Comparison of ENCODE assay signal across 8 cellular contexts in the genomic region with DNA sequence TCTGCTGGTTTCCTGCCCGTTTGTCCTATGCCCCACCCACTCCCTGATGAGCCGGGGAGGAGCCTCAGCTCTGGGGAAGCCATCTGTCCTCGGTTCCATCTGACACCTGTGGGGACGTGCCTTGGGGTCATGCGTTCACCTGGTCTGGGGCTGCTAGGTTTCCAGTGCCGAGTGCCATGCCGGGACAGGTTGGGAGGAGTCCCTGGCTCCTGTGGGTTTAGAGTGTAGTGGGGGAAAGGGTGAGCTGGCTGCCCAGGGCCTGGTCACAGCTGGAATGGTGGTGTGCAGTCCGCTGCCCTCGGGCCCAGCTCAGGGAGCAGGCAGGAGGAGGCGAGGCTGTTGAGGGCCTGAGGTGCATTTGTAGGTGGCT. TPM values are rescaled to one million over a fixed set of nuclear protein-coding genes. Genes with fewer than 3 reads are reported as not detected.
DNase-seq lines count a peak whose midpoint lies in the region; ATAC-seq, FAIRE-seq and TF ChIP-seq lines count a peak whose summit lies in the region.

No MANE protein-coding gene starts in this region.

- peak overlapping the region; percentile 14 for H3K27ac ChIP-seq in right cardiac atrium (ENCODE audit: low read length)
- H3K27ac ChIP-seq in small intestine (ENCODE audit: low read depth in 1 of 2, low read length in 1 of 2): no peak overlapping the region

- peaks cover 23% of the 10 kb centered on the region for H3K36me3 Mint-ChIP-seq in activated T-helper 2 cell treated with anti-CD3 and anti-CD28 coated beads, Interferon-gamma antibody, Interleukin-2, Interleukin-4, amounts not matched to agents 10 μg/mL and 5 μg/mL and 100 μg/mL, durations not matched to agents 14 hours and 24 hours and 36 hours (ENCODE audit: low read depth)

- WGBS in right cardiac atrium: 38% methylated on average over 10 of the region's 10 CpGs
- 21 to 35% (median 29%) methylated on average over 10 of the region's 10 CpGs for WGBS in small intestine, 3 donors

- no peaks in the 10 kb centered on the region for H3K27me3 ChIP-seq in right cardiac atrium (ENCODE audit: control insufficient read depth, insufficient read depth)
- H3K27me3 ChIP-seq in small intestine (ENCODE audit: control insufficient read depth in 2 of 2, insufficient read depth in 2 of 2, low read length in 2 of 2): no peaks in the 10 kb centered on the region

- no peaks in the 10 kb centered on the region for H3K36me3 ChIP-seq in small intestine (ENCODE audit: control insufficient read depth in 2 of 2, insufficient read depth in 2 of 2, low read length in 2 of 2)

- H3K4me1 Mint-ChIP-seq in activated T-helper 2 cell treated with anti-CD3 and anti-CD28 coated beads, Interferon-gamma antibody, Interleukin-2, Interleukin-4, amounts not matched to agents 10 μg/mL and 5 μg/mL and 100 μg/mL, durations not matched to agents 14 hours and 24 hours and 36 hours (ENCODE audit: low read depth): peaks cover 41% of the 10 kb centered on the region

- intact Hi-C loops in activated T-helper 2 cell treated with anti-CD3 and anti-CD28 coated beads, Interferon-gamma antibody, Interleukin-2, Interleukin-4, amounts not matched to agents 10 μg/mL and 5 μg/mL and 100 μg/mL, durations not matched to agents 14 hours and 24 hours and 36 hours (cut with micrococcal nuclease): no loop called here
- intact Hi-C loops in right cardiac atrium (cut with DNase I): no loop called here

- ATAC-seq in right cardiac atrium: no peak
- ATAC-seq in GM19467 (IDR thresholded peaks at IDR 0.05; ENCODE audit: unreplicated experiment): no peak
- ATAC-seq in GM18502 (IDR thresholded peaks at IDR 0.05; ENCODE audit: poor library complexity, unreplicated experiment): no peak

- in situ Hi-C loops in Caki2 (cut with HindIII; ENCODE audit: low pct_unique_long_range_greater_than_20kb, low sequenced_read_pairs): no loop called here

- no peaks in the 10 kb centered on the region for H3K27me3 Mint-ChIP-seq in activated T-helper 2 cell treated with anti-CD3 and anti-CD28 coated beads, Interferon-gamma antibody, Interleukin-2, Interleukin-4, amounts not matched to agents 10 μg/mL and 5 μg/mL and 100 μg/mL, durations not matched to agents 14 hours and 24 hours and 36 hours (ENCODE audit: low read depth)

- H3K9me3 ChIP-seq in right cardiac atrium (ENCODE audit: control insufficient read depth, low read length): no peaks in the 10 kb centered on the region
- no peaks in the 10 kb centered on the region for H3K9me3 ChIP-seq in small intestine (ENCODE audit: control insufficient read depth, low read depth)

- peak overlapping the region; percentile 29 for H3K27ac Mint-ChIP-seq in activated T-helper 2 cell treated with anti-CD3 and anti-CD28 coated beads, Interferon-gamma antibody, Interleukin-2, Interleukin-4, amounts not matched to agents 10 μg/mL and 5 μg/mL and 100 μg/mL, durations not matched to agents 14 hours and 24 hours and 36 hours

- TF ChIP-seq CTCF in LNCaP clone FGC (IDR thresholded peaks at IDR 0.05; ENCODE audit: control insufficient read depth, extremely low read depth, insufficient read depth): no peak

- DNase-seq in Caki2 (ENCODE audit: low read depth) (peak; percentile 58), LNCaP clone FGC (ENCODE audit: low read depth) (no peak), right cardiac atrium (peak in 2 of 3 donors; percentile 65), small intestine (peak; percentile 66), mucosa of gallbladder (ENCODE audit: low spot score) (no peak)
- DNase-seq in activated T-helper 2 cell treated with anti-CD3 and anti-CD28 coated beads, Interferon-gamma antibody, Interleukin-2, Interleukin-4, amounts not matched to agents 10 μg/mL and 5 μg/mL and 100 μg/mL, durations not matched to agents 14 hours and 24 hours and 36 hours (ENCODE audit: low spot score): peak; percentile 33

- H3K4me1 ChIP-seq in right cardiac atrium (ENCODE audit: control insufficient read depth, insufficient read depth, low read length): peaks cover 17% of the 10 kb centered on the region
- peaks cover 0 to 4% of the 10 kb centered on the region in 2 donors for H3K4me1 ChIP-seq in small intestine (ENCODE audit: control insufficient read depth in 2 of 2, insufficient read depth in 1 of 2, low read depth in 1 of 2, low read length in 1 of 2)

- H3K9me3 Mint-ChIP-seq in activated T-helper 2 cell treated with anti-CD3 and anti-CD28 coated beads, Interferon-gamma antibody, Interleukin-2, Interleukin-4, amounts not matched to agents 10 μg/mL and 5 μg/mL and 100 μg/mL, durations not matched to agents 14 hours and 24 hours and 36 hours: no peaks in the 10 kb centered on the region

- peak overlapping the region; percentile 77 for H3K4me3 ChIP-seq in LNCaP clone FGC (ENCODE audit: low read depth, low read length)
- peak overlapping the region; percentile 89 for H3K4me3 ChIP-seq in right cardiac atrium (ENCODE audit: low read length)
- H3K4me3 ChIP-seq in small intestine (ENCODE audit: low read depth in 1 of 2, low read length in 2 of 2): peak overlapping the region in 1 of 2 donors; percentile 88

- no peak for FAIRE-seq in small intestine (lab: Jason Lieb, UNC)

- peak overlapping the region; percentile 96 for H3K4me3 Mint-ChIP-seq in activated T-helper 2 cell treated with anti-CD3 and anti-CD28 coated beads, Interferon-gamma antibody, Interleukin-2, Interleukin-4, amounts not matched to agents 10 μg/mL and 5 μg/mL and 100 μg/mL, durations not matched to agents 14 hours and 24 hours and 36 hours (ENCODE audit: low read depth)

RNA-seq across cellular contexts. Expression of a gene that starts 2.5 kb away (rescaled TPM):
- 21.0 and 29.2 TPM in 2 replicates for total RNA-seq in Caki2 (2014; rRNA removed; shearing (Covaris generic); ENCODE audit: low replicate concordance)
- 51.7 and 54.3 TPM in 2 replicates for total RNA-seq in activated T-helper 2 cell treated with anti-CD3 and anti-CD28 coated beads, Interferon-gamma antibody, Interleukin-2, Interleukin-4, amounts not matched to agents 10 μg/mL and 5 μg/mL and 100 μg/mL, durations not matched to agents 14 hours and 24 hours and 36 hours
- 10 to 100 TPM; 23.9 to 37.5 (median 30.8) TPM for total RNA-seq in right cardiac atrium
- polyA plus RNA-seq in right cardiac atrium: 18.8 TPM
- polyA plus RNA-seq in small intestine: 10 to 100 TPM in 1 of 3 donors, 1 to 10 TPM in 2; 8.1 to 11.4 (median 9.8) TPM
- 49.3 TPM for total RNA-seq in mucosa of gallbladder

Comparison
In these comparisons a context has a peak if more than half of its experiments do, and no peak if none do; other contexts are left out.
1. DNase-seq: peak in Caki2 (single experiment), activated T-helper 2 cell treated with anti-CD3 and anti-CD28 coated beads, Interferon-gamma antibody, Interleukin-2, Interleukin-4, amounts not matched to agents 10 μg/mL and 5 μg/mL and 100 μg/mL, durations not matched to agents 14 hours and 24 hours and 36 hours (single experiment), right cardiac atrium (2 of 3) and small intestine (single experiment); none in LNCaP clone FGC (single experiment) and mucosa of gallbladder (single experiment).